ENCODE assay signal across 8 cellular contexts in the genomic region with DNA sequence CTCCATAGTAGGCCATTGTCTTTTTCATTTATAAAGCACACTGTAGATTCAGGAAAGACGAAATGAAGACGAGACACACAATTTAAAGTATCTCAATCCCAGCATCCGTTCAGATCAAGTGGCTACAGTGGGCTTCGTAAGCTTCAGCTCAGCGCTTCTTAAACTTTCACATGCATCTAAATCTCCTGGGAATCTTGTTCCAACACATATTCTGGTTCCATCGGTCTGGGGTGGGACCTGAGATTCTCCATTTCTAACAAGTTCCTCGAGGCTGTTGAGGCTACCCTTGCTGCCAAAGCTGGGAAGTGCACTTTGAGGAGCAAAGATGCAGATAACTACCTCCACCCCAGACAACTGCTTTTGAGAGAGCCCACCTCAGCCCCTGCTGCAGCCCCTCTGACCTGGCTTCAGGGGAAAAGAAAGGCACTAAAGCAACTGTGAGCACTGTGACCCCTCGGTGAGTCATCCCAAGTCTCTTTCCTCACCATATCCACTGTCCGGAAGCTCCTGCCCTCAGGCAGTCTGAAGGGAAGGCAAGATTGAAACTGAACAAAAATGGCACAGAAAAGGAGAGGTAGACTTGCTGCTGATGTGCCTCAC.
DNase-seq lines count a peak whose midpoint lies in the region; ATAC-seq and TF ChIP-seq lines count a peak whose summit lies in the region.

No MANE protein-coding gene starts in this region.

- H2AFZ ChIP-seq in IMR-90 (replicated peaks; ENCODE audit: low read length, poor library complexity) = peak overlapping the region; percentile 80

- H2BK20ac ChIP-seq in IMR-90 (ENCODE audit: low read depth, low read length) = peak overlapping the region; percentile 95

- peak overlapping the region; percentile 93 for H2BK120ac ChIP-seq in IMR-90 (ENCODE audit: low read depth, low read length)

- CTCF ChIA-PET in IMR-90 (lab: Yijun Ruan, JAX) = interaction anchor here (0.6 to 1.6 kb wide), 10 partner anchors 14 to 679 kb away, joined by 3 to 13 read pairs (median 4); no protein-coding TSS in a partner anchor

- in situ Hi-C loops in IMR-90 (cut with MboI; ENCODE audit: low sequenced_read_pairs) = loop anchor here (5.0 kb wide), 1 partner anchor 250 kb away; no protein-coding TSS in a partner anchor
- in situ Hi-C loops in astrocyte of the spinal cord (cut with HindIII; ENCODE audit: low sequenced_read_pairs) = no loop called here

- DNase-seq in AML-193 (lab: John Stamatoyannopoulos, UW) = peak; percentile 26 to 45
- peak; percentile 77 for DNase-seq in IMR-90
- DNase-seq in astrocyte of the spinal cord (ENCODE audit: low read depth, low spot score) = peak; percentile 65
- no peak for DNase-seq in lung (ENCODE audit: low spot score)
- no peak for DNase-seq in middle frontal gyrus (ENCODE audit: extremely low spot score, low spot score)
- DNase-seq in anterior cingulate cortex (lab: John Stamatoyannopoulos, UW) = no peak
- no peak for DNase-seq in activated CD8-positive, alpha-beta memory T cell treated with anti-CD3 and anti-CD28 coated beads, Interleukin-2, amount 50 U/mL, for 48 hours

- no peak overlapping the region for H3K9ac ChIP-seq in IMR-90 (ENCODE audit: low read depth, low read length)

- no peak for TF ChIP-seq RAD21 in IMR-90 (IDR thresholded peaks at IDR 0.05; ENCODE audit: low read length)

- ATAC-seq in IMR-90 (ENCODE audit: low read depth) (no peak), lung (ENCODE audit: insufficient read depth, low FRiP score) (no peak), HG03439 (IDR thresholded peaks at IDR 0.05; ENCODE audit: unreplicated experiment) (no peak)

- 100% methylated on average over 3 of the region's 9 CpGs; no CpG with 5 or more reads in 1 of the 2 experiments for WGBS in IMR-90 (ENCODE audit: extremely low coverage in 2 of 2, insufficient read length in 1 of 2), 2 experiments
- WGBS in lung, 2 donors = 62 to 72% methylated on average over 9 of the region's 9 CpGs

- TF ChIP-seq POLR2A in IMR-90 (IDR thresholded peaks at IDR 0.05; ENCODE audit: low read depth, low read length) = no peak

- H3K23ac ChIP-seq in IMR-90 (ENCODE audit: low read depth, low read length) = peak overlapping the region; percentile 89

- H2BK5ac ChIP-seq in IMR-90 (ENCODE audit: low read depth, low read length, poor library complexity, severe bottlenecking) = peak overlapping the region; percentile 93

- POLR2A ChIA-PET in IMR-90 (lab: Charles Lee; ENCODE audit: unreplicated experiment) = interaction anchor here (1.2 kb wide), 1 partner anchor 313 kb away, joined by 3 read pairs; no protein-coding TSS in a partner anchor

- peak overlapping the region; percentile 86 for H3K56ac ChIP-seq in IMR-90 (ENCODE audit: extremely low read depth, insufficient read depth, low read length)

- dilution Hi-C loops in IMR-90 (cut with HindIII; ENCODE audit: low sequenced_read_pairs, unreplicated experiment) = no loop called here

- H3K79me1 ChIP-seq in IMR-90 (ENCODE audit: low read depth in 1 of 2, low read length in 2 of 2) = no peaks in the 10 kb centered on the region

- TF ChIP-seq CTCF in IMR-90 (conservative IDR thresholded peaks at IDR 0.05; ENCODE audit: low read depth, low read length) (0 out of 2 replicates have a peak, but pooled peaks have one; percentile 7), astrocyte of the spinal cord (IDR thresholded peaks at IDR 0.05; ENCODE audit: low read depth, low read length) (peak; percentile 11), lung (IDR thresholded peaks at IDR 0.05; ENCODE audit: control extremely low read depth, extremely low read depth) (no peak)

- peak overlapping the region; percentile 37 for H3K4me2 ChIP-seq in IMR-90 (ENCODE audit: low read depth, low read length)

- no peaks in the 10 kb centered on the region for H3K27me3 ChIP-seq in IMR-90 (ENCODE audit: control insufficient read depth, insufficient read depth, low read length)
- no peaks in the 10 kb centered on the region for H3K27me3 ChIP-seq in lung (ENCODE audit: control insufficient read depth, insufficient read depth)

- peak overlapping the region; percentile 86 for H4K91ac ChIP-seq in IMR-90 (ENCODE audit: insufficient read depth, low read depth, low read length)

- peak overlapping the region; percentile 70 for H2AK9ac ChIP-seq in IMR-90 (replicated peaks; ENCODE audit: low read depth, low read length, poor library complexity)

- intact Hi-C loops in IMR-90 (cut with micrococcal nuclease) = loop anchor here (2.0 to 5.0 kb wide), 4 partner anchors 325 to 773 kb away; partner anchors contain the start of gene MSH6

- H4K8ac ChIP-seq in IMR-90 (ENCODE audit: low read depth in 2 of 2, low read length in 2 of 2) = peak overlapping the region; percentile 75 to 94

- H4K20me1 ChIP-seq in IMR-90 (ENCODE audit: insufficient read depth, low read length) = no peaks in the 10 kb centered on the region; the same call in 1 of the 2 replicates

- peak overlapping the region; percentile 58 for H3K18ac ChIP-seq in IMR-90 (ENCODE audit: low read depth, low read length)

- BruUV-seq in IMR-90 (replicated peaks; lab: Mats Ljungman, UMichigan) = no TSS peak

- peak overlapping the region; percentile 44 for H4K5ac ChIP-seq in IMR-90 (ENCODE audit: low read depth, low read length)

- peak overlapping the region; percentile 91; the same call in 1 of the 2 replicates for H2AK5ac ChIP-seq in IMR-90 (ENCODE audit: low read depth, low read length)

- peak overlapping the region; percentile 76 for H3K27ac ChIP-seq in IMR-90 (ENCODE audit: insufficient read depth, low read length)
- H3K27ac ChIP-seq in lung (ENCODE audit: low read depth in 1 of 2, low read length in 1 of 2) = peak overlapping the region; percentile 54 to 64

- peaks cover 7% of the 10 kb centered on the region; the same call in 1 of the 2 replicates for H3K9me1 ChIP-seq in IMR-90 (ENCODE audit: insufficient read depth, low read length)

- H3K36me3 ChIP-seq in IMR-90 (ENCODE audit: control insufficient read depth, insufficient read depth, low read length) (no peaks in the 10 kb centered on the region), lung (ENCODE audit: control insufficient read depth in 2 of 2, insufficient read depth in 2 of 2, low read length in 2 of 2) (no peaks in the 10 kb centered on the region)

- peak overlapping the region; percentile 95 for H3K4ac ChIP-seq in IMR-90 (ENCODE audit: low read depth, low read length)

- peaks cover 17% of the 10 kb centered on the region for H3K4me1 ChIP-seq in IMR-90 (ENCODE audit: control insufficient read depth, insufficient read depth, low read length)
- H3K4me1 ChIP-seq in lung (ENCODE audit: control insufficient read depth in 2 of 2, insufficient read depth in 2 of 2, low read length in 2 of 2) = peaks cover 6 to 7% of the 10 kb centered on the region in 2 donors

- no peaks in the 10 kb centered on the region for H3K9me3 ChIP-seq in IMR-90 (ENCODE audit: control insufficient read depth, insufficient read depth, low read length)
- H3K9me3 ChIP-seq in lung (ENCODE audit: control insufficient read depth in 2 of 2, insufficient read depth in 1 of 2, low read length in 1 of 2) = no peaks in the 10 kb centered on the region

- H3K14ac ChIP-seq in IMR-90 (replicated peaks; ENCODE audit: low read depth, low read length) = peak overlapping the region; percentile 84

- H3K4me3 ChIP-seq in IMR-90 (ENCODE audit: insufficient read depth, low read depth, low read length) (no peak overlapping the region), astrocyte of the spinal cord (ENCODE audit: low read depth, low read length) (no peak overlapping the region), lung (no peak overlapping the region)

- peak overlapping the region; percentile 53 for H2BK15ac ChIP-seq in IMR-90 (ENCODE audit: low read depth, low read length)

TF ChIP-seq in IMR-90, 13 proteins besides CTCF, POLR2A, EP300 and RAD21:
- peak; percentile 81 for TF ChIP-seq FOS (IDR thresholded peaks at IDR 0.05; ENCODE audit: low read depth, low read length)
- peak; percentile 76 for TF ChIP-seq CEBPB (IDR thresholded peaks at IDR 0.05; ENCODE audit: low read depth, low read length)
- TF ChIP-seq MXI1 (IDR thresholded peaks at IDR 0.05; ENCODE audit: borderline replicate concordance, low read depth, low read length) = no peak
TF ChIP-seq in IMR-90: peak in this region for 2.

Comparison
In these comparisons a context has a peak if more than half of its experiments do, and no peak if none do; other contexts are left out.
1. DNase-seq: peak in AML-193 (2 of 2), IMR-90 (single experiment) and astrocyte of the spinal cord (single experiment); none in lung (single experiment), middle frontal gyrus (single experiment), anterior cingulate cortex (0 of 58) and activated CD8-positive, alpha-beta memory T cell treated with anti-CD3 and anti-CD28 coated beads, Interleukin-2, amount 50 U/mL, for 48 hours (single experiment).